Comparison of ENCODE assay signal across 10 cellular contexts in the genomic region with DNA sequence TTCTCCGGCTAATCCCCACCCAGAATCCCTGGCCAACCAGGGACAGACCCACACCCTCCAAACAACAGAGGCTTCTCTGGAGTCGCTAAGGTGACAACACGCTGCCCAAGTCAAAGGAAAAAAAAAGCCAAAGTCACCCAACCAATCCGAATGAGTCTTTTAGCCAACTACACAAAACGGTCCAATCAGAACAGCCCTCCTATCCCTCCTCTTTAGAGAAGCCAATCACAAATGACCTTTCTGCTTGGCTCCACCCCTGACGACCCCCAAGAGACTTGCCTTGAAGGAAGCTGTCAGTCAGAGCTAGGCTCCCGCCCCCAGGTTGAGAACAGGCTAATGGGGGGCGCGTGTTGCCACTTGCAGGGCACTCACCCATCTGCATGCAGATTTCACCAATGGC. TPM values are rescaled to one million over a fixed set of nuclear protein-coding genes. Genes with fewer than 3 reads are reported as not detected.
DNase-seq lines count a peak whose midpoint lies in the region; ATAC-seq and TF ChIP-seq lines count a peak whose summit lies in the region.
"Had no signal": no experiment of that assay in that cellular context is flagged by ENCODE, and none has a peak within 500 bp of the region (broad histone marks: within the 10 kb centered on the region; RNA-seq: fewer than 3 reads in every experiment).

No MANE protein-coding gene starts in this region.

- TF ChIP-seq CTCF in CD8-positive, alpha-beta T cell (IDR thresholded peaks at IDR 0.05), result no peak
- TF ChIP-seq CTCF in GM23338 (conservative IDR thresholded peaks at IDR 0.05; ENCODE audit: low read depth in 2 of 2), result 0 out of 4 replicates have a peak, but pooled peaks of 1 of the 2 experiments have one; percentile 7
- TF ChIP-seq CTCF in PC-3 (conservative IDR thresholded peaks at IDR 0.05; ENCODE audit: low read depth, low read length), result no peak
- no peak for TF ChIP-seq CTCF in ovary (IDR thresholded peaks at IDR 0.05)

- no peak for TF ChIP-seq POLR2A in ovary (IDR thresholded peaks at IDR 0.05)

- ATAC-seq in CD8-positive, alpha-beta T cell, result peak; percentile 66
- peak; percentile 95 for ATAC-seq in GM23338
- peak; percentile 25; the same call in 1 of the 2 replicates for ATAC-seq in PC-3
- no peak for ATAC-seq in HG03342 (IDR thresholded peaks at IDR 0.05; ENCODE audit: unreplicated experiment)
- no peak for ATAC-seq in GM21619 (IDR thresholded peaks at IDR 0.05; ENCODE audit: unreplicated experiment)
- ATAC-seq in GM18511 (IDR thresholded peaks at IDR 0.05; ENCODE audit: unreplicated experiment), result no peak
- ATAC-seq: Right ventricle myocardium inferior had no signal

- H3K4me2 ChIP-seq in GM23338 (no peak overlapping the region), PC-3 (ENCODE audit: low read length) (no peak overlapping the region)

- DNase-seq in CD8-positive, alpha-beta T cell, result peak in 1 of 7 experiments; percentile 47
- DNase-seq in GM23338 (ENCODE audit: low spot score) (peak; percentile 94), PC-3 (peak; percentile 52), fibroblast of peridontal ligament (ENCODE audit: extremely low read depth) (peak; percentile 54), ovary (no peak)

- H3K9me3 ChIP-seq in CD8-positive, alpha-beta T cell (ENCODE audit: low read length), result no peaks in the 10 kb centered on the region
- H3K9me3 ChIP-seq in PC-3 (ENCODE audit: low read length), result no peaks in the 10 kb centered on the region
- H3K9me3 ChIP-seq in ovary, result no peaks in the 10 kb centered on the region

- H3K9me3 Mint-ChIP-seq in CD8-positive, alpha-beta T cell, result no peaks in the 10 kb centered on the region
- H3K9me3 Mint-ChIP-seq in GM23338, result no peaks in the 10 kb centered on the region; the same call in 2 of the 3 replicates

- CTCF ChIA-PET in CD8-positive, alpha-beta T cell (lab: Charles Lee), result interaction anchor here (1.0 to 2.1 kb wide), 3 partner anchors 11 to 93 kb away, joined by 3 to 5 read pairs (median 4); no protein-coding TSS in a partner anchor
- CTCF ChIA-PET in PC-3 (lab: Charles Lee), result no interaction called here

- H4K20me1 ChIP-seq in GM23338 (replicated peaks; ENCODE audit: insufficient read depth) (peaks cover 22% of the 10 kb centered on the region), PC-3 (ENCODE audit: low read length) (no peaks in the 10 kb centered on the region)

- 58 to 63% (median 61%) methylated on average over 9 of the region's 9 CpGs for WGBS in ovary, 3 donors

- no peaks in the 10 kb centered on the region for H3K27me3 ChIP-seq in CD8-positive, alpha-beta T cell (ENCODE audit: insufficient read depth, low read length)
- H3K27me3 ChIP-seq in GM23338 (ENCODE audit: insufficient read depth) (no peaks in the 10 kb centered on the region), PC-3 (ENCODE audit: low read length) (no peaks in the 10 kb centered on the region), ovary (no peaks in the 10 kb centered on the region)

- H3F3A ChIP-seq in GM23338 (replicated peaks; ENCODE audit: low read depth) (peaks cover 56% of the 10 kb centered on the region), PC-3 (ENCODE audit: low read length, unreplicated experiment) (no peaks in the 10 kb centered on the region)

- no peaks in the 10 kb centered on the region for H3K4me1 ChIP-seq in CD8-positive, alpha-beta T cell (ENCODE audit: insufficient read depth, low read length)
- no peaks in the 10 kb centered on the region for H3K4me1 ChIP-seq in GM23338 (ENCODE audit: insufficient read depth)
- no peaks in the 10 kb centered on the region for H3K4me1 ChIP-seq in PC-3 (ENCODE audit: insufficient read depth, low read length)
- H3K4me1 ChIP-seq in ovary (ENCODE audit: insufficient read depth), result no peaks in the 10 kb centered on the region

- no peaks in the 10 kb centered on the region for H3K9me2 ChIP-seq in GM23338 (ENCODE audit: insufficient read depth)
- H3K9me2 ChIP-seq in PC-3 (replicated peaks; ENCODE audit: low read length), result no peaks in the 10 kb centered on the region

- H3K36me3 ChIP-seq in CD8-positive, alpha-beta T cell (ENCODE audit: insufficient read depth, low read length), result peaks cover 37% of the 10 kb centered on the region
- H3K36me3 ChIP-seq in GM23338 (ENCODE audit: insufficient read depth) (peaks cover 58% of the 10 kb centered on the region), PC-3 (ENCODE audit: low read depth, low read length) (peaks cover 69% of the 10 kb centered on the region), ovary (no peaks in the 10 kb centered on the region)

- no peaks in the 10 kb centered on the region for H3K27me3 Mint-ChIP-seq in CD8-positive, alpha-beta T cell (ENCODE audit: low read depth)
- H3K27me3 Mint-ChIP-seq in GM23338 (ENCODE audit: insufficient read depth, low read depth, poor library complexity), result peaks cover 21% of the 10 kb centered on the region

- H3K4me3 Mint-ChIP-seq in CD8-positive, alpha-beta T cell, result no peak overlapping the region
- peak overlapping the region; percentile 39; the same call in 2 of the 3 replicates for H3K4me3 Mint-ChIP-seq in GM23338

- peaks cover 64% of the 10 kb centered on the region for H3K36me3 Mint-ChIP-seq in CD8-positive, alpha-beta T cell
- H3K36me3 Mint-ChIP-seq in GM23338 (ENCODE audit: low read depth), result peaks cover 84% of the 10 kb centered on the region

- H3K27ac ChIP-seq in CD8-positive, alpha-beta T cell (ENCODE audit: low read depth, low read length), result no peak overlapping the region
- H3K27ac ChIP-seq in GM23338 (ENCODE audit: low read depth) (no peak overlapping the region; the same call in 1 of the 2 replicates), PC-3 (ENCODE audit: low read length) (no peak overlapping the region), ovary (no peak overlapping the region)

- TF ChIP-seq EP300 in ovary (IDR thresholded peaks at IDR 0.05), result no peak

- peaks cover 2% of the 10 kb centered on the region for H3K4me1 Mint-ChIP-seq in CD8-positive, alpha-beta T cell (ENCODE audit: low read depth)
- peaks cover 12% of the 10 kb centered on the region for H3K4me1 Mint-ChIP-seq in GM23338

- no TSS peak for BruUV-seq in PC-3 (replicated peaks; lab: Mats Ljungman, UMichigan)

- intact Hi-C loops in CD8-positive, alpha-beta T cell (cut with DNase I, micrococcal nuclease), result no loop called here
- intact Hi-C loops in PC-3 (cut with micrococcal nuclease) (no loop called here), ovary (cut with DNase I) (no loop called here)

- H3K4me3 ChIP-seq in CD8-positive, alpha-beta T cell (ENCODE audit: low read depth, low read length), result no peak overlapping the region
- H3K4me3 ChIP-seq in GM23338 (no peak overlapping the region), PC-3 (ENCODE audit: low read length) (no peak overlapping the region), ovary (no peak overlapping the region)

- POLR2A ChIA-PET in CD8-positive, alpha-beta T cell (lab: Charles Lee), result no interaction called here
- POLR2A ChIA-PET in PC-3 (lab: Charles Lee; ENCODE audit: unreplicated experiment), result no interaction called here

- no peak overlapping the region for H2AFZ ChIP-seq in GM23338
- H2AFZ ChIP-seq in PC-3 (ENCODE audit: low read length), result no peak overlapping the region

- no peak overlapping the region for H3K27ac Mint-ChIP-seq in CD8-positive, alpha-beta T cell
- peak overlapping the region; percentile 90 for H3K27ac Mint-ChIP-seq in GM23338

- no peak overlapping the region for H3K9ac ChIP-seq in PC-3 (ENCODE audit: low read length)

- H3K79me2 ChIP-seq in GM23338 (replicated peaks; ENCODE audit: insufficient read depth) (peaks cover 4% of the 10 kb centered on the region; the same call in 1 of the 2 replicates), PC-3 (ENCODE audit: low read length) (no peaks in the 10 kb centered on the region)

TF ChIP-seq in GM23338, 12 proteins besides CTCF, POLR2A, EP300 and RAD21 (continues in another document):
- 0 out of 2 replicates have a peak, but pooled peaks have one; percentile 8 for TF ChIP-seq CREB1 (CRISPR knock-in tag; IDR thresholded peaks at IDR 0.05; ENCODE audit: low read depth)

RNA-seq across cellular contexts. Expression of a gene that starts 6.6 kb away (rescaled TPM):
- 1 to 10 TPM; 2.3 to 2.8 TPM for total RNA-seq in CD8-positive, alpha-beta T cell
- total RNA-seq in GM23338 (2014; rRNA removed; shearing (Covaris generic)), result 12.3 and 19.4 TPM in 2 replicates
- polyA plus RNA-seq in GM23338 (2016; fragmentation: Nextera tagmentation; extraction: Ambion mirVana), result 6.6 and 8.2 TPM in 2 replicates
- 27.5 and 34.6 TPM in 2 replicates for total RNA-seq in PC-3 (2014; rRNA removed)
- 10 to 100 TPM in 1 of 7 donors, 1 to 10 TPM in 6; 3.5 to 14.8 (median 5.2) TPM for total RNA-seq in ovary
- polyA plus RNA-seq in ovary, result 1 to 10 TPM in 1 of 2 donors, under 1 TPM in 1; 0.37 to 6.8 TPM

RNA-seq across cellular contexts. Expression of a gene that starts 15.3 kb away (rescaled TPM):
- not detected for total RNA-seq in CD8-positive, alpha-beta T cell
- total RNA-seq in GM23338 (2014; rRNA removed; shearing (Covaris generic)), result not detected in 2 replicates
- polyA plus RNA-seq in GM23338 (2016; fragmentation: Nextera tagmentation; extraction: Ambion mirVana) (not detected in 2 replicates), ovary (not detected)
- total RNA-seq in PC-3 (2014; rRNA removed) (not detected in 2 replicates), ovary (not detected)
- total RNA-seq: dermis microvascular lymphatic vessel endothelial cell, Right ventricle myocardium inferior had no signal

RNA-seq across cellular contexts. Expression of a gene that starts 20.7 kb away (rescaled TPM):
- 10 to 100 TPM; 39.4 to 39.6 TPM for total RNA-seq in CD8-positive, alpha-beta T cell
- 83.0 and 85.9 TPM in 2 replicates for total RNA-seq in GM23338 (2014; rRNA removed; shearing (Covaris generic))
- polyA plus RNA-seq in GM23338 (2016; fragmentation: Nextera tagmentation; extraction: Ambion mirVana) (35.8 and 37.1 TPM in 2 replicates), ovary (10 to 100 TPM; 41.5 to 51.6 TPM)
- total RNA-seq in PC-3 (2014; rRNA removed) (50.6 and 73.3 TPM in 2 replicates), ovary (100 to 1,000 TPM in 2 of 7 donors, 10 to 100 TPM in 5; 42.1 to 109 (median 89.9) TPM)

RNA-seq across cellular contexts. Expression of a gene that starts 21.4 kb away (rescaled TPM):
- 100 to 1,000 TPM in 1 of 2 experiments, 10 to 100 TPM in 1; 98.7 to 100 TPM for total RNA-seq in CD8-positive, alpha-beta T cell
- total RNA-seq in GM23338 (2014; rRNA removed; shearing (Covaris generic)), result 126 and 141 TPM in 2 replicates
- polyA plus RNA-seq in GM23338 (2016; fragmentation: Nextera tagmentation; extraction: Ambion mirVana) (85.4 and 107 TPM in 2 replicates), ovary (10 to 100 TPM; 72.8 to 92.7 TPM)
- total RNA-seq in PC-3 (2014; rRNA removed) (140 and 150 TPM in 2 replicates), ovary (100 to 1,000 TPM in 1 of 7 donors, 10 to 100 TPM in 6; 63.7 to 147 (median 89.7) TPM)

RNA-seq across cellular contexts. Expression of a gene that starts 31.4 kb away (rescaled TPM):
- total RNA-seq in CD8-positive, alpha-beta T cell, result 100 to 1,000 TPM; 197 to 213 TPM
- total RNA-seq in GM23338 (2014; rRNA removed; shearing (Covaris generic)), result 170 and 171 TPM in 2 replicates
- polyA plus RNA-seq in GM23338 (2016; fragmentation: Nextera tagmentation; extraction: Ambion mirVana) (254 and 257 TPM in 2 replicates), ovary (100 to 1,000 TPM; 243 to 288 TPM)
- total RNA-seq in PC-3 (2014; rRNA removed) (497 and 841 TPM in 2 replicates), ovary (100 to 1,000 TPM; 134 to 476 (median 186) TPM)

Comparison
In these comparisons a context has a peak if more than half of its experiments do, and no peak if none do; other contexts are left out.
1. ATAC-seq: peak in CD8-positive, alpha-beta T cell (single experiment), GM23338 (single experiment) and PC-3 (single experiment); none in HG03342 (single experiment), GM21619 (single experiment) and GM18511 (single experiment).
2. DNase-seq: peak in GM23338 (single experiment), PC-3 (single experiment) and fibroblast of peridontal ligament (single experiment); none in ovary (0 of 5).